ENCODE assay signal across 8 cellular contexts in genomic region chr1:153958961-153959260, GRCh38. TPM values are rescaled to one million over a fixed set of nuclear protein-coding genes. Genes with fewer than 3 reads are reported as not detected.
DNase-seq lines count a peak whose midpoint lies in the region; ATAC-seq, FAIRE-seq and TF ChIP-seq lines count a peak whose summit lies in the region.

No MANE protein-coding gene starts in this region.

- peak overlapping the region; percentile 65 for H3K4me2 ChIP-seq in A549

- H3K36me3 ChIP-seq in brain microvascular endothelial cell (replicated peaks), result peaks cover 6% of the 10 kb centered on the region
- H3K36me3 ChIP-seq in muscle layer of colon (ENCODE audit: insufficient read depth, low read length), result peaks cover 28% of the 10 kb centered on the region

- H3K9ac ChIP-seq in muscle layer of colon (ENCODE audit: low read length), result no peak overlapping the region

- no peak for FAIRE-seq in A549 (lab: Jason Lieb, UNC)

- peaks cover 32% of the 10 kb centered on the region for H3K4me1 ChIP-seq in A549
- peaks cover 52% of the 10 kb centered on the region for H3K4me1 ChIP-seq in muscle layer of colon (ENCODE audit: insufficient read depth, low read length)

- no peak for TF ChIP-seq POLR2A in A549 (IDR thresholded peaks at IDR 0.05; ENCODE audit: low read length)

- in situ Hi-C loops in brain microvascular endothelial cell (cut with HindIII; ENCODE audit: low pct_ligation_motif_present, low sequenced_read_pairs) (no loop called here), GM13976 (cut with MboI; ENCODE audit: low sequenced_read_pairs, unreplicated experiment) (no loop called here)

- no peaks in the 10 kb centered on the region for H3K27me3 ChIP-seq in brain microvascular endothelial cell (replicated peaks)
- H3K27me3 ChIP-seq in muscle layer of colon (ENCODE audit: control insufficient read depth in 1 of 2, insufficient read depth in 2 of 2, low read length in 2 of 2), result no peaks in the 10 kb centered on the region

- no peak for TF ChIP-seq CTCF in A549 (IDR thresholded peaks at IDR 0.05)
- no peak for TF ChIP-seq CTCF in brain microvascular endothelial cell (IDR thresholded peaks at IDR 0.05; ENCODE audit: low read depth, low read length, missing control alignments)
- no peak for TF ChIP-seq CTCF in GM13976 (IDR thresholded peaks at IDR 0.05; ENCODE audit: borderline replicate concordance, control extremely low read depth, extremely low read depth, insufficient read depth, missing control alignments)

- CTCF ChIA-PET in A549 (lab: Yijun Ruan, JAX), result interaction anchor here (0.8 to 7.5 kb wide), 3 partner anchors 9 to 107 kb away, joined by 3 to 75 read pairs (median 5); partner anchors contain the start of genes CREB3L4 and DENND4B

- H3K9me3 ChIP-seq in A549, result no peaks in the 10 kb centered on the region
- H3K9me3 ChIP-seq in muscle layer of colon (ENCODE audit: low read length), result no peaks in the 10 kb centered on the region

- no peak for TF ChIP-seq EP300 in A549 (IDR thresholded peaks at IDR 0.05)

- peak overlapping the region; percentile 94; the same call in 1 of the 3 replicates for H3K4me3 ChIP-seq in A549
- peak overlapping the region; percentile 20 for H3K4me3 ChIP-seq in brain microvascular endothelial cell (ENCODE audit: low read depth, low read length)
- H3K4me3 ChIP-seq in muscle layer of colon (ENCODE audit: low read depth in 1 of 2, low read length in 2 of 2), result peak overlapping the region in 1 of 2 donors; percentile 96

- no peak for TF ChIP-seq RAD21 in A549 (conservative IDR thresholded peaks at IDR 0.05 in 1 of 2, IDR thresholded peaks at IDR 0.05 in 1 of 2)

- peak overlapping the region; percentile 22 to 69; a peak in 3 of 6 replicates for H3K27ac ChIP-seq in A549
- no peak overlapping the region for H3K27ac ChIP-seq in brain microvascular endothelial cell
- H3K27ac ChIP-seq in muscle layer of colon (ENCODE audit: low read depth, low read length), result peak overlapping the region; percentile 61

- POLR2A ChIA-PET in A549 (lab: Yijun Ruan, JAX), result interaction anchor here (0.9 to 2.4 kb wide), 4 partner anchors 9 to 36 kb away, joined by 3 to 12 read pairs (median 7); partner anchors contain the start of genes CREB3L4, GATAD2B and RPS27

- DNase-seq in A549 (ENCODE audit: low read depth in 1 of 2, low spot score in 1 of 2), result no peak
- no peak for DNase-seq in brain microvascular endothelial cell
- no peak for DNase-seq in GM13976 (ENCODE audit: low spot score)
- DNase-seq in medulla oblongata (ENCODE audit: extremely low spot score), result no peak

- WGBS in A549 (ENCODE audit: missing lambda C conversion rate), result 35% methylated on average over 4 of the region's 4 CpGs

- ATAC-seq in A549, result no peak
- ATAC-seq in HG03571 (IDR thresholded peaks at IDR 0.05; ENCODE audit: unreplicated experiment), result peak; percentile 1
- ATAC-seq in HG03457 (IDR thresholded peaks at IDR 0.05; ENCODE audit: unreplicated experiment), result no peak
- ATAC-seq in GM21619 (IDR thresholded peaks at IDR 0.05; ENCODE audit: unreplicated experiment), result no peak

TF ChIP-seq in A549, 52 proteins besides CTCF, POLR2A, EP300 and RAD21:
- TF ChIP-seq POLR2AphosphoS2 (conservative IDR thresholded peaks at IDR 0.05; ENCODE audit: low read length), result no peak
- TF ChIP-seq FOXS1 (CRISPR knock-in tag; IDR thresholded peaks at IDR 0.05), result no peak
TF ChIP-seq in A549: peak in this region for 0.

RNA-seq across cellular contexts. Expression of gene CRTC2, which starts 0.5 kb away (rescaled TPM):
- polyA plus RNA-seq in A549 (2011; rRNA removed) (19.7 and 23.9 TPM in 2 replicates), A549 (2017; fragmentation: RNase III; extraction: RNeasy Plus Mini Kit Qiagen cat#74134 plus additional on column Dnase treatment) (19.1 to 22.3 TPM (median 21.6 TPM) in 3 replicates)
- polyA plus RNA-seq in A549 (2012; cell fraction: cytosol; rRNA removed), result 18.3 and 23.3 TPM in 2 replicates
- polyA plus RNA-seq in A549 (2012; cell fraction: nucleus; rRNA removed), result 48.0 and 61.6 TPM in 2 replicates
- polyA minus RNA-seq in A549 (2011; rRNA and poly(A)+ RNA removed), result 55.1 and 61.7 TPM in 2 replicates

RNA-seq across cellular contexts. Expression of gene SLC39A1, which starts 4.4 kb away (rescaled TPM):
- polyA plus RNA-seq in A549 (2011; rRNA removed) (80.6 and 90.8 TPM in 2 replicates), A549 (2017; fragmentation: RNase III; extraction: RNeasy Plus Mini Kit Qiagen cat#74134 plus additional on column Dnase treatment) (95.6 to 108 TPM (median 104 TPM) in 3 replicates)
- polyA plus RNA-seq in A549 (2012; cell fraction: cytosol; rRNA removed), result 87.4 and 122 TPM in 2 replicates
- polyA plus RNA-seq in A549 (2012; cell fraction: nucleus; rRNA removed), result 92.1 and 95.1 TPM in 2 replicates
- polyA minus RNA-seq in A549 (2011; rRNA and poly(A)+ RNA removed), result 58.9 and 67.1 TPM in 2 replicates

RNA-seq across cellular contexts. Expression of gene CREB3L4, which starts 8.8 kb away (rescaled TPM):
- polyA plus RNA-seq in A549 (2011; rRNA removed), result 14.3 and 18.0 TPM in 2 replicates
- 13.4 and 15.5 TPM in 2 replicates for polyA plus RNA-seq in A549 (2012; cell fraction: cytosol; rRNA removed)
- polyA plus RNA-seq in A549 (2012; cell fraction: nucleus; rRNA removed), result 20.4 and 22.4 TPM in 2 replicates
- polyA plus RNA-seq in A549 (2017; fragmentation: RNase III; extraction: RNeasy Plus Mini Kit Qiagen cat#74134 plus additional on column Dnase treatment), result 6.5 to 11.7 TPM (median 10.1 TPM) in 3 replicates
- 13.2 and 17.2 TPM in 2 replicates for polyA minus RNA-seq in A549 (2011; rRNA and poly(A)+ RNA removed)

RNA-seq across cellular contexts. Expression of gene DENND4B, which starts 12.4 kb away (rescaled TPM):
- polyA plus RNA-seq in A549 (2011; rRNA removed) (18.7 and 24.1 TPM in 2 replicates), A549 (2017; fragmentation: RNase III; extraction: RNeasy Plus Mini Kit Qiagen cat#74134 plus additional on column Dnase treatment) (37.0 to 44.0 TPM (median 43.3 TPM) in 3 replicates)
- polyA plus RNA-seq in A549 (2012; cell fraction: cytosol; rRNA removed), result 35.9 and 47.7 TPM in 2 replicates
- 219 and 307 TPM in 2 replicates for polyA plus RNA-seq in A549 (2012; cell fraction: nucleus; rRNA removed)
- polyA minus RNA-seq in A549 (2011; rRNA and poly(A)+ RNA removed), result 32.5 and 43.4 TPM in 2 replicates

RNA-seq across cellular contexts. Expression of gene JTB, which starts 18.6 kb away (rescaled TPM):
- polyA plus RNA-seq in A549 (2011; rRNA removed) (162 and 178 TPM in 2 replicates), A549 (2017; fragmentation: RNase III; extraction: RNeasy Plus Mini Kit Qiagen cat#74134 plus additional on column Dnase treatment) (103 to 106 TPM (median 103 TPM) in 3 replicates)
- polyA plus RNA-seq in A549 (2012; cell fraction: cytosol; rRNA removed), result 170 and 197 TPM in 2 replicates
- 101 and 105 TPM in 2 replicates for polyA plus RNA-seq in A549 (2012; cell fraction: nucleus; rRNA removed)
- 49.3 and 50.3 TPM in 2 replicates for polyA minus RNA-seq in A549 (2011; rRNA and poly(A)+ RNA removed)
